16 cellular contexts compared by ENCODE assay signal in the genomic region with DNA sequence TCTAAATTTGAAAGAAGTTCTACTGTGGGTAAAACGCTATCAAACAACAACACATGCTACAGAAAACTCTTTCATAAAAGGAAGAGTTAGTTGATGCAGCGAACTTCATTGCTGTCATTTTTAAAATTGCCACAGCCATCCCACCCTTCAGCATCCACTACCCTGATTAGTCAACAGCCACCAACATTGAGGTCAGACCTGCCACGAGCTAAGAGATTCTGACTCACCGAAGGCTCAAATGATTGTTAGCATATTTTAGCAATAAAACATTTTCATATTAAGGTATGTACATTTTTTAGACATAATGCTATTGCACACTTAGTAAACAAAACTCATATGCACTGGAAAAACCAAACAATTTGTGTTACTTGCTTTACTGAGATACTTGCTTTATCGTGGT.
A peak's percentile ranks its signal among the peaks of the same experiment; 100 is the strongest.
DNase-seq lines count a peak whose midpoint lies in the region; FAIRE-seq and TF ChIP-seq lines count a peak whose summit lies in the region.
"Had no signal": no experiment of that assay in that cellular context is flagged by ENCODE, and none has a peak within 500 bp of the region (broad histone marks: within the 10 kb centered on the region; RNA-seq: fewer than 3 reads in every experiment).

No MANE protein-coding gene starts in this region.

- 67% methylated on average over 3 of the region's 5 CpGs for WGBS in mesenchymal stem cell
- 83% methylated on average over 5 of the region's 5 CpGs for WGBS in suprapubic skin

- H3K27ac ChIP-seq in mesenchymal stem cell (ENCODE audit: low read length, poor library complexity, severe bottlenecking) = no peak overlapping the region
- no peak overlapping the region for H3K27ac ChIP-seq in suprapubic skin

- H3K23ac ChIP-seq in mesenchymal stem cell (ENCODE audit: low read length in 2 of 2) = no peak overlapping the region

- H3K4me1 ChIP-seq in mesenchymal stem cell (ENCODE audit: control insufficient read depth, insufficient read depth, low read depth, low read length) (no peaks in the 10 kb centered on the region), suprapubic skin (no peaks in the 10 kb centered on the region)

- no peak overlapping the region for H2BK15ac ChIP-seq in mesenchymal stem cell (ENCODE audit: low read depth, poor library complexity, severe bottlenecking)

- H3K9ac ChIP-seq in mesenchymal stem cell (ENCODE audit: low read length) = no peak overlapping the region

- no peak overlapping the region for H4K91ac ChIP-seq in mesenchymal stem cell (ENCODE audit: low read length)

- no peak overlapping the region for H2BK120ac ChIP-seq in mesenchymal stem cell (ENCODE audit: low read depth, low read length)

- H3K14ac ChIP-seq in mesenchymal stem cell (ENCODE audit: low read length in 2 of 2) = no peak overlapping the region

- H3K27me3 ChIP-seq in MG63 = no peaks in the 10 kb centered on the region
- no peaks in the 10 kb centered on the region for H3K27me3 ChIP-seq in bronchial epithelial cell (ENCODE audit: control insufficient read depth, insufficient read depth, low read length)
- H3K27me3 ChIP-seq in mesenchymal stem cell (ENCODE audit: control insufficient read depth in 1 of 2, insufficient read depth in 1 of 2, low read length in 2 of 2) = no peaks in the 10 kb centered on the region
- peaks cover 2% of the 10 kb centered on the region for H3K27me3 ChIP-seq in suprapubic skin

- no peak overlapping the region for H2AK5ac ChIP-seq in mesenchymal stem cell (ENCODE audit: low read length, severe bottlenecking)

- peak; percentile 66 for DNase-seq in EH (ENCODE audit: low read depth)
- peak; percentile 54 for DNase-seq in MG63
- DNase-seq in bronchial epithelial cell (ENCODE audit: low read depth) = peak; percentile 42
- peak; percentile 5 for DNase-seq in mesenchymal stem cell
- DNase-seq in iPS-NIHi11 (ENCODE audit: low spot score) = no peak
- no peak for DNase-seq in DMS53 treated with DMSO at 0.1 percent for 48 hours (lab: John Stamatoyannopoulos, UW; ENCODE audit: unreplicated experiment)
- no peak for DNase-seq in suprapubic skin (ENCODE audit: low spot score in 2 of 2)
- no peak for DNase-seq in AML-193 (lab: John Stamatoyannopoulos, UW)
- DNase-seq: activated CD4-positive, alpha-beta T cell treated with anti-CD3 and anti-CD28 coated beads, Interleukin-2, amount 50 U/mL, for 1 hour; activated T-cell treated with anti-CD3 and anti-CD28 coated beads, Interleukin-2, amount 50 U/mL, for 72 hours; cerebellar nuclear complex; COR-L47; MM.1S; NCI-H187 treated with DMSO at 0.1 percent for 48 hours; NCI-H524 treated with DMSO at 0.1 percent for 48 hours had no signal

- no peak for TF ChIP-seq POLR2A in suprapubic skin (IDR thresholded peaks at IDR 0.05)

- no peak for FAIRE-seq in bronchial epithelial cell (lab: Jason Lieb, UNC)
- FAIRE-seq: G401.6 had no signal

- no peak overlapping the region for H3K18ac ChIP-seq in mesenchymal stem cell (ENCODE audit: low read depth in 1 of 2, low read length in 2 of 2)

- TF ChIP-seq CTCF in bronchial epithelial cell (IDR thresholded peaks at IDR 0.05; ENCODE audit: insufficient read depth, low read length, severe bottlenecking) (no peak), suprapubic skin (IDR thresholded peaks at IDR 0.05) (no peak)

- H2AFZ ChIP-seq in mesenchymal stem cell (ENCODE audit: low read depth, low read length) = no peak overlapping the region

- H3K9me3 ChIP-seq in MG63 (peaks cover 5% of the 10 kb centered on the region; the same call in 1 of the 2 replicates), mesenchymal stem cell (ENCODE audit: control insufficient read depth, low read length) (no peaks in the 10 kb centered on the region), suprapubic skin (no peaks in the 10 kb centered on the region)

- H3K4me3 ChIP-seq in MG63 = no peak overlapping the region
- no peak overlapping the region for H3K4me3 ChIP-seq in bronchial epithelial cell (ENCODE audit: low read depth, low read length)
- H3K4me3 ChIP-seq in mesenchymal stem cell (ENCODE audit: insufficient read depth in 1 of 2, low read depth in 1 of 2, low read length in 2 of 2) = no peak overlapping the region
- no peak overlapping the region for H3K4me3 ChIP-seq in suprapubic skin

- no peaks in the 10 kb centered on the region for H3K36me3 ChIP-seq in MG63
- H3K36me3 ChIP-seq in bronchial epithelial cell (ENCODE audit: control insufficient read depth, insufficient read depth, low read length) = no peaks in the 10 kb centered on the region
- H3K36me3 ChIP-seq in mesenchymal stem cell (ENCODE audit: control insufficient read depth in 1 of 2, insufficient read depth in 2 of 2, low read depth in 1 of 2, low read length in 2 of 2) = no peaks in the 10 kb centered on the region
- no peaks in the 10 kb centered on the region for H3K36me3 ChIP-seq in suprapubic skin

- H2BK5ac ChIP-seq in mesenchymal stem cell (ENCODE audit: low read depth, low read length, poor library complexity, severe bottlenecking) = no peak overlapping the region

- TF ChIP-seq EP300 in suprapubic skin (IDR thresholded peaks at IDR 0.05) = no peak

- H3K4ac ChIP-seq in mesenchymal stem cell (ENCODE audit: low read depth in 1 of 2, low read length in 2 of 2) = no peak overlapping the region

- no peak overlapping the region for H4K8ac ChIP-seq in mesenchymal stem cell (ENCODE audit: low read length)

- H3K79me1 ChIP-seq in mesenchymal stem cell (replicated peaks; ENCODE audit: low read length, poor library complexity, severe bottlenecking) = no peaks in the 10 kb centered on the region

- H3K4me2 ChIP-seq in mesenchymal stem cell (ENCODE audit: low read length, poor library complexity, severe bottlenecking) = no peak overlapping the region

- no peak overlapping the region for H2BK12ac ChIP-seq in mesenchymal stem cell (ENCODE audit: low read length in 2 of 2)

Comparison
In these comparisons a context has a peak if more than half of its experiments do, and no peak if none do; other contexts are left out.
1. DNase-seq: peak in EH (single experiment), MG63 (single experiment), bronchial epithelial cell (single experiment) and mesenchymal stem cell (single experiment); none in iPS-NIHi11 (single experiment), DMS53 treated with DMSO at 0.1 percent for 48 hours (single experiment), suprapubic skin (0 of 2) and AML-193 (0 of 2).